ENCODE assay signal across 28 cellular contexts in genomic region chr7:47354831-47355541, GRCh38.
DNase-seq lines count a peak whose midpoint lies in the region; ATAC-seq, FAIRE-seq and TF ChIP-seq lines count a peak whose summit lies in the region.
"Had no signal": no experiment of that assay in that cellular context is flagged by ENCODE, and none has a peak within 500 bp of the region (broad histone marks: within the 10 kb centered on the region; RNA-seq: fewer than 3 reads in every experiment).

No MANE protein-coding gene starts in this region.

- DNase-seq in H9 (no peak), erythroblast (lab: John Stamatoyannopoulos, UW) (peak; percentile 71 to 72), left colon (peak; percentile 95), pancreas (peak in 3 of 6 donors; percentile 55 to 69 (median 62)), 8988T (no peak), NCI-H1436 (lab: John Stamatoyannopoulos, UW) (no peak), HTR-8/SVneo (ENCODE audit: insufficient read length, low spot score) (no peak)
- no peak for DNase-seq in CD8-positive, alpha-beta T cell
- DNase-seq: aorta; caudate nucleus; GDM1; kidney; mesendoderm; natural killer cell; NCI-H2029; NCI-H2227 treated with DMSO at 0.1 percent for 48 hours; NCI-H774; ovary; sigmoid colon; stimulated activated naive CD8-positive, alpha-beta T cell treated with anti-CD3 and anti-CD28 coated beads, Interleukin-15, amount 100 ng/mL, for 72 hours; WERI-Rb-1 had no signal

- no peak overlapping the region for H3K27ac ChIP-seq in H9 (ENCODE audit: insufficient read length, low read depth, low read length)
- no peak overlapping the region for H3K27ac ChIP-seq in pancreas
- H3K27ac ChIP-seq in CD8-positive, alpha-beta T cell (ENCODE audit: low read depth, low read length), result no peak overlapping the region
- H3K27ac ChIP-seq: ovary, sigmoid colon, WERI-Rb-1 had no signal

- no peak overlapping the region for H3K4me3 Mint-ChIP-seq in H9
- no peak overlapping the region for H3K4me3 Mint-ChIP-seq in CD8-positive, alpha-beta T cell
- H3K4me3 Mint-ChIP-seq: activated naive CD4-positive, alpha-beta T cell treated with anti-CD3 and anti-CD28 coated beads, Interleukin-2, amount 50 U/mL, for 24 hours; B cell; dendritic cell treated with granulocyte-macrophage colony-stimulating factor and Interleukin-4, amounts not matched to agents 40 ng/mL and 50 ng/mL, for 4 days; GM23338; natural killer cell; stimulated activated naive CD8-positive, alpha-beta T cell treated with anti-CD3 and anti-CD28 coated beads, Interleukin-15, amount 100 ng/mL, for 72 hours; T-helper 2 cell treated with Interferon-gamma antibody and Interleukin-4, amounts not matched to agents 5 μg/mL and 100 μg/mL, for 36 hours; type B pancreatic cell had no signal

- TF ChIP-seq POLR2A in erythroblast (IDR thresholded peaks at IDR 0.05; ENCODE audit: low read length), result no peak

- POLR2A ChIA-PET in CD8-positive, alpha-beta T cell (lab: Charles Lee), result no interaction called here

- H3K18ac ChIP-seq in H9 (ENCODE audit: insufficient read length, low read depth, low read length), result no peak overlapping the region

- no peak overlapping the region for H2BK5ac ChIP-seq in H9 (ENCODE audit: insufficient read length, low read length)

- H3K4ac ChIP-seq in H9 (ENCODE audit: low read depth, low read length), result no peak overlapping the region

- no peak overlapping the region for H2AFZ ChIP-seq in H9 (ENCODE audit: low read length)
- H2AFZ ChIP-seq: GM23338 had no signal

- no peaks in the 10 kb centered on the region for H3K79me1 ChIP-seq in H9 (ENCODE audit: insufficient read depth, low read depth, low read length, poor library complexity, severe bottlenecking)

- H3K4me1 Mint-ChIP-seq in H9, result peaks cover 5 to 11% of the 10 kb centered on the region in 2 experiments
- H3K4me1 Mint-ChIP-seq in CD8-positive, alpha-beta T cell (ENCODE audit: low read depth), result no peaks in the 10 kb centered on the region
- H3K4me1 Mint-ChIP-seq: activated naive CD4-positive, alpha-beta T cell treated with anti-CD3 and anti-CD28 coated beads, Interleukin-2, amount 50 U/mL, for 24 hours; B cell; natural killer cell had no signal

- TF ChIP-seq CTCF in H9 (conservative IDR thresholded peaks at IDR 0.05), result no peak
- TF ChIP-seq CTCF in pancreas (IDR thresholded peaks at IDR 0.05), result no peak
- TF ChIP-seq CTCF in CD8-positive, alpha-beta T cell (IDR thresholded peaks at IDR 0.05), result no peak

- H2BK15ac ChIP-seq in H9 (ENCODE audit: low read depth, low read length), result no peak overlapping the region

- FAIRE-seq in pancreas (lab: Jason Lieb, UNC) (no peak), HTR-8/SVneo (lab: Jason Lieb, UNC) (no peak)
- FAIRE-seq: GM18507, kidney had no signal

- H3K4me2 ChIP-seq in H9 (ENCODE audit: insufficient read depth, insufficient read length, low read length), result no peak overlapping the region
- H3K4me2 ChIP-seq: GM23338 had no signal

- H3K9ac ChIP-seq in H9 (ENCODE audit: extremely low read depth, insufficient read length, low read length), result no peak overlapping the region

- H4K20me1 ChIP-seq in H9 (ENCODE audit: control insufficient read depth, insufficient read depth, insufficient read length), result no peaks in the 10 kb centered on the region

- no peak overlapping the region for H2BK20ac ChIP-seq in H9 (ENCODE audit: low read depth, low read length, poor library complexity, severe bottlenecking)

- H2AK5ac ChIP-seq in H9 (ENCODE audit: insufficient read length, low read length), result no peak overlapping the region

- no peak overlapping the region for H3T11ph ChIP-seq in H9 (ENCODE audit: low read length)

- H4K5ac ChIP-seq in H9 (ENCODE audit: insufficient read length, low read depth, low read length), result no peak overlapping the region

- H3K23me2 ChIP-seq in H9 (ENCODE audit: insufficient read length, low read depth, low read length, poor library complexity, severe bottlenecking), result no peaks in the 10 kb centered on the region

- no peak overlapping the region for H2BK120ac ChIP-seq in H9 (ENCODE audit: low read depth, low read length, poor library complexity, severe bottlenecking)

- H3K36me3 ChIP-seq in pancreas, result peaks cover 0 to 12% (median 0%) of the 10 kb centered on the region in 3 donors
- no peaks in the 10 kb centered on the region for H3K36me3 ChIP-seq in CD8-positive, alpha-beta T cell (ENCODE audit: insufficient read depth, low read length)
- H3K36me3 ChIP-seq: ovary, sigmoid colon, WERI-Rb-1 had no signal

- H3K23ac ChIP-seq in H9 (ENCODE audit: insufficient read length, low read depth, low read length), result no peak overlapping the region

- H3K9me3 ChIP-seq in H9 (ENCODE audit: control insufficient read depth, low read depth, low read length) (no peaks in the 10 kb centered on the region), pancreas (no peaks in the 10 kb centered on the region)
- no peaks in the 10 kb centered on the region for H3K9me3 ChIP-seq in CD8-positive, alpha-beta T cell (ENCODE audit: low read length)
- H3K9me3 ChIP-seq: ovary, sigmoid colon had no signal

- no peaks in the 10 kb centered on the region for H3K79me2 ChIP-seq in H9 (ENCODE audit: insufficient read depth, low read length)

- H3K27ac Mint-ChIP-seq in H9, result no peak overlapping the region
- no peak overlapping the region for H3K27ac Mint-ChIP-seq in CD8-positive, alpha-beta T cell
- H3K27ac Mint-ChIP-seq: activated naive CD4-positive, alpha-beta T cell treated with anti-CD3 and anti-CD28 coated beads, Interleukin-2, amount 50 U/mL, for 24 hours; B cell; dendritic cell treated with granulocyte-macrophage colony-stimulating factor and Interleukin-4, amounts not matched to agents 40 ng/mL and 50 ng/mL, for 4 days; GM23338; natural killer cell; stimulated activated naive CD8-positive, alpha-beta T cell treated with anti-CD3 and anti-CD28 coated beads, Interleukin-15, amount 100 ng/mL, for 72 hours; T-helper 2 cell treated with Interferon-gamma antibody and Interleukin-4, amounts not matched to agents 5 μg/mL and 100 μg/mL, for 36 hours; type B pancreatic cell had no signal

- CTCF ChIA-PET in CD8-positive, alpha-beta T cell (lab: Charles Lee), result no interaction called here

- H3K4me1 ChIP-seq in H9 (ENCODE audit: insufficient read depth, low read length) (no peaks in the 10 kb centered on the region), pancreas (peaks cover 19 to 28% (median 22%) of the 10 kb centered on the region in 3 donors)
- H3K4me1 ChIP-seq in CD8-positive, alpha-beta T cell (ENCODE audit: insufficient read depth, low read length), result no peaks in the 10 kb centered on the region
- H3K4me1 ChIP-seq: sigmoid colon had no signal

- H4K91ac ChIP-seq in H9 (ENCODE audit: insufficient read length, low read depth, low read length), result no peak overlapping the region

- no peaks in the 10 kb centered on the region; a peak in 1 of 7 replicates for H3K36me3 Mint-ChIP-seq in H9 (ENCODE audit: insufficient read depth in 1 of 3, low read depth in 3 of 3)
- H3K36me3 Mint-ChIP-seq in CD8-positive, alpha-beta T cell, result no peaks in the 10 kb centered on the region
- H3K36me3 Mint-ChIP-seq: activated naive CD4-positive, alpha-beta T cell treated with anti-CD3 and anti-CD28 coated beads, Interleukin-2, amount 50 U/mL, for 24 hours; natural killer cell had no signal

- no peak overlapping the region for H3K4me3 ChIP-seq in pancreas
- no peak overlapping the region for H3K4me3 ChIP-seq in CD8-positive, alpha-beta T cell (ENCODE audit: low read depth, low read length)
- H3K4me3 ChIP-seq: GM23338, ovary, sigmoid colon had no signal

- no peak overlapping the region for H4K8ac ChIP-seq in H9 (replicated peaks; ENCODE audit: insufficient read length, low read depth, low read length)

- no peak overlapping the region for H2BK12ac ChIP-seq in H9 (ENCODE audit: insufficient read length, low read depth, low read length)

- H3K9me3 Mint-ChIP-seq in H9, result no peaks in the 10 kb centered on the region
- H3K9me3 Mint-ChIP-seq in CD8-positive, alpha-beta T cell, result no peaks in the 10 kb centered on the region
- H3K9me3 Mint-ChIP-seq: activated naive CD4-positive, alpha-beta T cell treated with anti-CD3 and anti-CD28 coated beads, Interleukin-2, amount 50 U/mL, for 24 hours; dendritic cell treated with granulocyte-macrophage colony-stimulating factor and Interleukin-4, amounts not matched to agents 40 ng/mL and 50 ng/mL, for 4 days; GM23338; natural killer cell; stimulated activated naive CD8-positive, alpha-beta T cell treated with anti-CD3 and anti-CD28 coated beads, Interleukin-15, amount 100 ng/mL, for 72 hours; T-helper 2 cell treated with Interferon-gamma antibody and Interleukin-4, amounts not matched to agents 5 μg/mL and 100 μg/mL, for 36 hours; type B pancreatic cell had no signal

- no CpG with 5 or more reads among the region's 22 CpGs for WGBS in H9 (ENCODE audit: extremely low coverage, insufficient read length, low lambda C conversion rate)
- 52 to 54% methylated on average over 22 of the region's 22 CpGs for WGBS in pancreas, 2 donors

- peak overlapping the region; percentile 40; the same call in 1 of the 2 replicates for H3K14ac ChIP-seq in H9 (ENCODE audit: insufficient read depth, low read length)

- H3K56ac ChIP-seq in H9 (ENCODE audit: insufficient read length, low read depth, low read length), result no peak overlapping the region

- ATAC-seq in left colon (peak; percentile 92), pancreas (peak; percentile 49 to 78 (median 64))
- ATAC-seq in CD8-positive, alpha-beta T cell, result no peak
- ATAC-seq: GM23338; natural killer cell; stimulated activated naive CD8-positive, alpha-beta T cell treated with anti-CD3 and anti-CD28 coated beads, Interleukin-15, amount 100 ng/mL, for 72 hours had no signal

- H3K27me3 Mint-ChIP-seq in H9 (ENCODE audit: low read depth), result no peaks in the 10 kb centered on the region
- no peaks in the 10 kb centered on the region for H3K27me3 Mint-ChIP-seq in CD8-positive, alpha-beta T cell (ENCODE audit: low read depth)
- H3K27me3 Mint-ChIP-seq: activated naive CD4-positive, alpha-beta T cell treated with anti-CD3 and anti-CD28 coated beads, Interleukin-2, amount 50 U/mL, for 24 hours; B cell; dendritic cell treated with granulocyte-macrophage colony-stimulating factor and Interleukin-4, amounts not matched to agents 40 ng/mL and 50 ng/mL, for 4 days; stimulated activated naive CD8-positive, alpha-beta T cell treated with anti-CD3 and anti-CD28 coated beads, Interleukin-15, amount 100 ng/mL, for 72 hours; type B pancreatic cell had no signal

- intact Hi-C loops in left colon (cut with DNase I, micrococcal nuclease) (no loop called here), pancreas (cut with DNase I) (no loop called here)
- intact Hi-C loops in CD8-positive, alpha-beta T cell (cut with DNase I, micrococcal nuclease), result no loop called here

- H3K27me3 ChIP-seq in H9 (ENCODE audit: insufficient read depth, low read length), result no peaks in the 10 kb centered on the region
- no peaks in the 10 kb centered on the region for H3K27me3 ChIP-seq in pancreas
- H3K27me3 ChIP-seq in CD8-positive, alpha-beta T cell (ENCODE audit: insufficient read depth, low read length), result no peaks in the 10 kb centered on the region
- H3K27me3 ChIP-seq: ovary, sigmoid colon had no signal

Comparison
In these comparisons a context has a peak if more than half of its experiments do, and no peak if none do; other contexts are left out.
1. DNase-seq: peak in erythroblast (2 of 2) and left colon (2 of 2); none in H9 (single experiment), 8988T (single experiment), NCI-H1436 (single experiment), HTR-8/SVneo (single experiment) and CD8-positive, alpha-beta T cell (0 of 7).